In the genomic region with DNA sequence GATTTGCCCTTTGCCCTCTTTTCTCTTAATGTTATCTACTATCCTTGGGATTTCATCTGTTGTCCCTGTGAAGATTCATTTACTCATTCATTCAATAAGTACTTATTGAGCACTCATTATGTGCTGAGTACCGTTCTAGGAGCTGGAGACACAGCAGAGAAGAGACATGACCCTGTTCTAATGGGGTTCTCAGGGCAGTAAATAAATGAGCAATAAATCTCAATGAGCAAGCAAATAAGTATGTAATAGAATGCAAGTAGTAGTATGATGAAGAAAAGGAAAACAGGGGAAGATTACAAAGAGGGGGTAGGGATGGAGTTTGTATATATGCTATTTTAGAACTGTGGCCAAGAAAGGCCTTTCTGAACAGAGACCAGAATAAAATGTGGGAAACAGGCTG, we compare ENCODE assay signal across 20 cellular contexts.
"Had no signal": no experiment of that assay in that cellular context is flagged by ENCODE, and none has a peak within 500 bp of the region (broad histone marks: within the 10 kb centered on the region; RNA-seq: fewer than 3 reads in every experiment).

No MANE protein-coding gene starts in this region.

- H3K36me3 ChIP-seq: gastrocnemius medialis, ovary, right atrium auricular region, thyroid gland, vagina had no signal

- H3K4me3 Mint-ChIP-seq: memory B cell; mesothelial cell of epicardium; naive B cell; nephron; stimulated activated naive CD8-positive, alpha-beta T cell treated with anti-CD3 and anti-CD28 coated beads, Interleukin-15, amount 100 ng/mL, for 72 hours had no signal

- ATAC-seq: gastrocnemius medialis; mucosa of descending colon; stimulated activated naive CD8-positive, alpha-beta T cell treated with anti-CD3 and anti-CD28 coated beads, Interleukin-15, amount 100 ng/mL, for 72 hours had no signal

- H3K27ac Mint-ChIP-seq: memory B cell, mesothelial cell of epicardium, nephron had no signal

- H3K27me3 ChIP-seq: gastrocnemius medialis, ovary, right atrium auricular region, thyroid gland, vagina had no signal

- H3K27ac ChIP-seq: coronary artery, gastrocnemius medialis, ovary, right atrium auricular region, vagina had no signal

- DNase-seq: effector CD4-positive, alpha-beta T cell; foreskin fibroblast; gastrocnemius medialis; head of caudate nucleus; kidney; mucosa of descending colon; naive B cell; occipital lobe; ovary; stimulated activated naive CD4-positive, alpha-beta T cell; stimulated activated naive CD8-positive, alpha-beta T cell treated with anti-CD3 and anti-CD28 coated beads, Interleukin-15, amount 100 ng/mL, for 72 hours; thyroid gland; trophoblast cell had no signal

- H3K36me3 Mint-ChIP-seq: memory B cell, mesothelial cell of epicardium, naive B cell had no signal

- H3K4me1 Mint-ChIP-seq: mesothelial cell of epicardium; naive B cell; stimulated activated naive CD8-positive, alpha-beta T cell treated with anti-CD3 and anti-CD28 coated beads, Interleukin-15, amount 100 ng/mL, for 72 hours had no signal

- H3K9me3 Mint-ChIP-seq: memory B cell; mesothelial cell of epicardium; naive B cell; nephron; stimulated activated naive CD8-positive, alpha-beta T cell treated with anti-CD3 and anti-CD28 coated beads, Interleukin-15, amount 100 ng/mL, for 72 hours had no signal

- H3K4me1 ChIP-seq: gastrocnemius medialis, right atrium auricular region, vagina had no signal

- H3K9me3 ChIP-seq: gastrocnemius medialis, mucosa of descending colon, ovary, right atrium auricular region, thyroid gland, vagina had no signal

- H3K4me3 ChIP-seq: coronary artery, gastrocnemius medialis, lung, mucosa of descending colon, ovary, right atrium auricular region, thyroid gland, vagina had no signal
